Comparison of ENCODE assay signal across 10 cellular contexts in the genomic region with DNA sequence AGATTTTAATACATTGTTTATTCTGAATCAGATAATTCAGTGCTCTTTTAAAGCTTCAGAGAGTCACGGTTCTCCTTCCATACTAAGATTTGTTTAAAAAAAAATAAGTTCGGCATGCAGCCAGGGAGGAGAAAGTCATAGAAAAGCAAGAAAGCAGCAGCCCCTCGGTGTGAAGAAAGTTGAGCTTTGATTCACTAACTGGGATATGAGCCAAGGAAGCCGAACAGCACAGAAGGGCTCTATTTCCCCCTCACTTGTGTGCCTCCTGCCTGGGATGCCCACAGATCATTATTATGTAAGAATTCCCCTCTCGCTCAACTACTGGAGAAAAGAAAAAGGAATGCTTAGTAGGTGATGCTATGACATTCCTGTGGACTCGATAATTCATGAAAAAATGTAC.
DNase-seq lines count a peak whose midpoint lies in the region; ATAC-seq and TF ChIP-seq lines count a peak whose summit lies in the region.
"Had no signal": no experiment of that assay in that cellular context is flagged by ENCODE, and none has a peak within 500 bp of the region (broad histone marks: within the 10 kb centered on the region; RNA-seq: fewer than 3 reads in every experiment).

No MANE protein-coding gene starts in this region.

- H3K27ac Mint-ChIP-seq in natural killer cell treated with Interleukin-12 subunit alpha and Interleukin-12 subunit beta and Interleukin-15 and Interleukin-18, amount 100 ng/mL, for 72 hours, result no peak overlapping the region

- H3K9me3 Mint-ChIP-seq in natural killer cell treated with Interleukin-12 subunit alpha and Interleukin-12 subunit beta and Interleukin-15 and Interleukin-18, amount 100 ng/mL, for 72 hours, result no peaks in the 10 kb centered on the region

- H3K4me3 ChIP-seq in SK-N-MC (peak overlapping the region; percentile 49), epithelial cell of esophagus (ENCODE audit: low read length) (no peak overlapping the region)

- peak overlapping the region; percentile 92 for H3K27ac ChIP-seq in SK-N-MC

- H3K36me3 Mint-ChIP-seq in natural killer cell treated with Interleukin-12 subunit alpha and Interleukin-12 subunit beta and Interleukin-15 and Interleukin-18, amount 100 ng/mL, for 72 hours, result peaks cover 10% of the 10 kb centered on the region

- H3K9ac ChIP-seq in SK-N-MC (ENCODE audit: insufficient read length), result peak overlapping the region; percentile 54

- H3K9me3 ChIP-seq in SK-N-MC (ENCODE audit: low read depth, low read length), result no peaks in the 10 kb centered on the region

- H3K4me3 Mint-ChIP-seq in natural killer cell treated with Interleukin-12 subunit alpha and Interleukin-12 subunit beta and Interleukin-15 and Interleukin-18, amount 100 ng/mL, for 72 hours, result no peak overlapping the region

- DNase-seq in DMS 273 (lab: John Stamatoyannopoulos, UW; ENCODE audit: unreplicated experiment) (peak; percentile 81), SK-N-MC (ENCODE audit: low read depth, low spot score) (peak; percentile 44), epithelial cell of esophagus (ENCODE audit: low read depth) (peak; percentile 9), omental fat pad (ENCODE audit: low spot score) (no peak)
- DNase-seq in natural killer cell treated with Interleukin-12 subunit alpha and Interleukin-12 subunit beta and Interleukin-15 and Interleukin-18, amount 100 ng/mL, for 72 hours (ENCODE audit: low spot score), result no peak
- DNase-seq in stimulated activated CD8-positive, alpha-beta memory T cell treated with anti-CD3 and anti-CD28 coated beads, Interleukin-4, amount 100 ng/mL, for 48 hours, result no peak
- DNase-seq: DMS53, mesendoderm had no signal

- H3K4me1 Mint-ChIP-seq in natural killer cell treated with Interleukin-12 subunit alpha and Interleukin-12 subunit beta and Interleukin-15 and Interleukin-18, amount 100 ng/mL, for 72 hours (ENCODE audit: low read depth in 2 of 2), result peaks cover 12 to 14% of the 10 kb centered on the region in 2 donors

- peak; percentile 66 for ATAC-seq in omental fat pad (ENCODE audit: low FRiP score)
- ATAC-seq in natural killer cell treated with Interleukin-12 subunit alpha and Interleukin-12 subunit beta and Interleukin-15 and Interleukin-18, amount 100 ng/mL, for 72 hours, result no peak
- ATAC-seq in GM18870 (IDR thresholded peaks at IDR 0.05; ENCODE audit: unreplicated experiment), result no peak
- no peak for ATAC-seq in HG02885 (IDR thresholded peaks at IDR 0.05; ENCODE audit: poor library complexity, unreplicated experiment)

- H3K27me3 Mint-ChIP-seq in natural killer cell treated with Interleukin-12 subunit alpha and Interleukin-12 subunit beta and Interleukin-15 and Interleukin-18, amount 100 ng/mL, for 72 hours, result peaks cover 0 to 7% of the 10 kb centered on the region in 2 donors

- TF ChIP-seq CTCF in epithelial cell of esophagus (IDR thresholded peaks at IDR 0.05; ENCODE audit: insufficient read depth, low read depth, low read length, missing control alignments) (no peak), omental fat pad (IDR thresholded peaks at IDR 0.05) (no peak)

- H3K36me3 ChIP-seq in SK-N-MC (ENCODE audit: insufficient read depth, low read length), result peaks cover 53% of the 10 kb centered on the region

Comparison
In these comparisons a context has a peak if more than half of its experiments do, and no peak if none do; other contexts are left out.
1. DNase-seq: peak in DMS 273 (single experiment), SK-N-MC (single experiment) and epithelial cell of esophagus (single experiment); none in omental fat pad (single experiment), natural killer cell treated with Interleukin-12 subunit alpha and Interleukin-12 subunit beta and Interleukin-15 and Interleukin-18, amount 100 ng/mL, for 72 hours (single experiment) and stimulated activated CD8-positive, alpha-beta memory T cell treated with anti-CD3 and anti-CD28 coated beads, Interleukin-4, amount 100 ng/mL, for 48 hours (single experiment).